ENCODE assay signal across 7 cellular contexts in the genomic region with DNA sequence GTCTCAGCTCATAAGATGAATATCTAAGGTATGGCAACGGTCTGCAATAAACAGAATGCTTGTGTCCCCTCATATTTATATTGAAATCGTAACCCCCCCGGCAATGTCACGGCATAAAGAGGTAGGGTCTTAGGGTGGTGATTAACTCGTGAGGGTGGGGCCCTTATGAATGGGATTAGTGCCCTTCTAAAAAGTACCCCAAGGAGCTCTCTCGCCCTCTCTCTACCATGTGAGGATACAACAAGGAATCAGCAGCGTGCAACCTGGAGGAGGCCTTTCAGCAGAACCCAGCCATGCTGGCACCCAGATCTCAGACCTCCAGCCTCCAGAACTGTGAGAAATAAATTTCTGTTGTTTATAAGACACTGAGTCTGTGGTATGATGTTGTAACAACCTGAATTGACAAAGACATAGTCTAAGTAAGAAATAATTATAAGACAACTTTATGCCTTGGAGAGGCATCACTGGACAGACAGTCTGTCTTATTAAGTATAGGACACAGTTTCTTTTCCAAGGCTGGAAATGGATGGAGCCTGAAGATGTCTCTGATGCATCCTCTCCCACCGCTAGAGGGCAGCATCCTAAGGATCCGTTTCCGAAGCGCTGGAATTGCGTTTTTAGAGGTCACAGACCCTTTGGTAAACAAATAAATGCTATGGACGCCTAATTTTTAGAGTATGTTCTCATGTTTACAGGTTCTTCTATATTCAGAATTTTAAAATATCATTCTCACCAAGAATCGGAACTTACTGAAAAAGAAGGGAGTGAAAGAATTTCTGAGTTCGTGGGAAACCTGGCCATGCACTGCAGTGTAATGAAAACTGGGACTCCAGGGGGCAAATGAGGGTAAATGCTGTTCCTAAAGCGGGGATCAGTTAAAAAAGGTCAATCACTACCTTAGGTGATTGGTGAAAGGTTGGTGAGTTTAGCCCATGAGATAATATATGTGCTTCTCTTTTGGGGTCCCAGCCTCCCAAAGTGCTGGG. TPM values are rescaled to one million over a fixed set of nuclear protein-coding genes. Genes with fewer than 3 reads are reported as not detected.
DNase-seq lines count a peak whose midpoint lies in the region; ATAC-seq and TF ChIP-seq lines count a peak whose summit lies in the region.

No MANE protein-coding gene starts in this region.

- H3K27ac Mint-ChIP-seq in WTC11 (no peak overlapping the region), neural crest cell (ENCODE audit: unreplicated experiment) (no peak overlapping the region)

- DNase-seq in G401 (ENCODE audit: low spot score) (peak; percentile 22), KBM-7 (peak; percentile 45), WTC11 (ENCODE audit: low spot score) (peak; percentile 73), epithelial cell of proximal tubule (ENCODE audit: low read depth) (no peak), neural crest cell (ENCODE audit: low read depth, low spot score) (peak; percentile 76), occipital lobe (lab: John Stamatoyannopoulos, UW) (no peak)

- peaks cover 5% of the 10 kb centered on the region; the same call in 1 of the 2 replicates for H3K36me3 Mint-ChIP-seq in WTC11
- no peaks in the 10 kb centered on the region for H3K36me3 Mint-ChIP-seq in neural crest cell (ENCODE audit: low read depth)

- in situ Hi-C loops in G401 (cut with HindIII; ENCODE audit: low sequenced_read_pairs): no loop called here
- in situ Hi-C loops in KBM-7 (cut with MboI; ENCODE audit: low pct_unique_long_range_greater_than_20kb, low sequenced_read_pairs): no loop called here

- peak; percentile 83 for TF ChIP-seq CTCF in WTC11 (IDR thresholded peaks at IDR 0.05)
- TF ChIP-seq CTCF in epithelial cell of proximal tubule (conservative IDR thresholded peaks at IDR 0.05; ENCODE audit: low read depth, low read length): peak; percentile 91
- TF ChIP-seq CTCF in neural crest cell (conservative IDR thresholded peaks at IDR 0.05): peak; percentile 85

- H3K27me3 Mint-ChIP-seq in WTC11 (ENCODE audit: low read depth): peaks cover 2% of the 10 kb centered on the region; the same call in 1 of the 2 replicates
- peaks cover 35% of the 10 kb centered on the region for H3K27me3 Mint-ChIP-seq in neural crest cell (ENCODE audit: low read depth)

- no peak overlapping the region for H3K4me3 ChIP-seq in epithelial cell of proximal tubule (ENCODE audit: low read depth, low read length)

- H3K9me3 Mint-ChIP-seq in WTC11 (peaks cover 9% of the 10 kb centered on the region), neural crest cell (peaks cover 3% of the 10 kb centered on the region)

- ATAC-seq in WTC11 (peak; percentile 38), HG03442 (IDR thresholded peaks at IDR 0.05; ENCODE audit: unreplicated experiment) (no peak)

- POLR2A ChIA-PET in WTC11 (lab: Charles Lee): no interaction called here

- CTCF ChIA-PET in WTC11 (lab: Charles Lee): interaction anchor here (0.8 to 7.1 kb wide), 10 partner anchors 10 to 452 kb away, joined by 3 to 43 read pairs (median 6); partner anchors contain the start of gene FBL

- H3K4me3 Mint-ChIP-seq in WTC11: no peak overlapping the region
- H3K4me3 Mint-ChIP-seq in neural crest cell: no peak overlapping the region

- peaks cover 34% of the 10 kb centered on the region for H3K4me1 Mint-ChIP-seq in WTC11
- H3K4me1 Mint-ChIP-seq in neural crest cell: no peaks in the 10 kb centered on the region

TF ChIP-seq in WTC11, 78 proteins besides CTCF, POLR2A, EP300 and RAD21 (continues in another document):
- TF ChIP-seq ZNF219 (CRISPR knock-in tag; IDR thresholded peaks at IDR 0.05; ENCODE audit: borderline replicate concordance) (no peak), AFF4 (CRISPR knock-in tag; IDR thresholded peaks at IDR 0.05; ENCODE audit: borderline replicate concordance) (no peak), KAT7 (CRISPR knock-in tag; IDR thresholded peaks at IDR 0.05; ENCODE audit: borderline replicate concordance) (no peak), ZNF416 (CRISPR knock-in tag; IDR thresholded peaks at IDR 0.05) (no peak), ERG (CRISPR knock-in tag; IDR thresholded peaks at IDR 0.05) (no peak)
- TF ChIP-seq, protein P1, sequence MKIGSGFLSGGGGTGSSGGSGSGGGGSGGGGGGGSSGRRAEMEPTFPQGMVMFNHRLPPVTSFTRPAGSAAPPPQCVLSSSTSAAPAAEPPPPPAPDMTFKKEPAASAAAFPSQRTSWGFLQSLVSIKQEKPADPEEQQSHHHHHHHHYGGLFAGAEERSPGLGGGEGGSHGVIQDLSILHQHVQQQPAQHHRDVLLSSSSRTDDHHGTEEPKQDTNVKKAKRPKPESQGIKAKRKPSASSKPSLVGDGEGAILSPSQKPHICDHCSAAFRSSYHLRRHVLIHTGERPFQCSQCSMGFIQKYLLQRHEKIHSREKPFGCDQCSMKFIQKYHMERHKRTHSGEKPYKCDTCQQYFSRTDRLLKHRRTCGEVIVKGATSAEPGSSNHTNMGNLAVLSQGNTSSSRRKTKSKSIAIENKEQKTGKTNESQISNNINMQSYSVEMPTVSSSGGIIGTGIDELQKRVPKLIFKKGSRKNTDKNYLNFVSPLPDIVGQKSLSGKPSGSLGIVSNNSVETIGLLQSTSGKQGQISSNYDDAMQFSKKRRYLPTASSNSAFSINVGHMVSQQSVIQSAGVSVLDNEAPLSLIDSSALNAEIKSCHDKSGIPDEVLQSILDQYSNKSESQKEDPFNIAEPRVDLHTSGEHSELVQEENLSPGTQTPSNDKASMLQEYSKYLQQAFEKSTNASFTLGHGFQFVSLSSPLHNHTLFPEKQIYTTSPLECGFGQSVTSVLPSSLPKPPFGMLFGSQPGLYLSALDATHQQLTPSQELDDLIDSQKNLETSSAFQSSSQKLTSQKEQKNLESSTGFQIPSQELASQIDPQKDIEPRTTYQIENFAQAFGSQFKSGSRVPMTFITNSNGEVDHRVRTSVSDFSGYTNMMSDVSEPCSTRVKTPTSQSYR (CRISPR knock-in tag; IDR thresholded peaks at IDR 0.05): no peak
- TF ChIP-seq, protein P2, sequence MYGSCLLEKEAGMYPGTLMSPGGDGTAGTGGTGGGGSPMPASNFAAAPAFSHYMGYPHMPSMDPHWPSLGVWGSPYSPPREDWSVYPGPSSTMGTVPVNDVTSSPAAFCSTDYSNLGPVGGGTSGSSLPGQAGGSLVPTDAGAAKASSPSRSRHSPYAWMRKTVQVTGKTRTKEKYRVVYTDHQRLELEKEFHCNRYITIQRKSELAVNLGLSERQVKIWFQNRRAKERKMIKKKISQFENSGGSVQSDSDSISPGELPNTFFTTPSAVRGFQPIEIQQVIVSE (CRISPR knock-in tag; IDR thresholded peaks at IDR 0.05; ENCODE audit: borderline replicate concordance): no peak
- TF ChIP-seq, protein P3, sequence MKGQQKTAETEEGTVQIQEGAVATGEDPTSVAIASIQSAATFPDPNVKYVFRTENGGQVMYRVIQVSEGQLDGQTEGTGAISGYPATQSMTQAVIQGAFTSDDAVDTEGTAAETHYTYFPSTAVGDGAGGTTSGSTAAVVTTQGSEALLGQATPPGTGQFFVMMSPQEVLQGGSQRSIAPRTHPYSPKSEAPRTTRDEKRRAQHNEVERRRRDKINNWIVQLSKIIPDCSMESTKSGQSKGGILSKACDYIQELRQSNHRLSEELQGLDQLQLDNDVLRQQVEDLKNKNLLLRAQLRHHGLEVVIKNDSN (CRISPR knock-in tag; IDR thresholded peaks at IDR 0.05): no peak

RNA-seq across cellular contexts. Expression of gene LEUTX, which starts 13.3 kb away (rescaled TPM):
- 0.74 TPM in 1 of 2 replicates, not detected in the other for total RNA-seq in G401 (2014; rRNA removed; shearing (Covaris generic))
- not detected in 3 replicates for total RNA-seq in WTC11 (2021)
- total RNA-seq in epithelial cell of proximal tubule: not detected in 2 replicates
- not detected in 2 replicates for total RNA-seq in neural crest cell
- not detected for total RNA-seq in occipital lobe

RNA-seq across cellular contexts. Expression of gene CLC, which starts 27.6 kb away (rescaled TPM):
- not detected in 2 replicates for total RNA-seq in G401 (2014; rRNA removed; shearing (Covaris generic))
- total RNA-seq in WTC11 (2021): not detected in 3 replicates
- total RNA-seq in epithelial cell of proximal tubule: not detected in 2 replicates
- not detected in 2 replicates for total RNA-seq in neural crest cell
- not detected for total RNA-seq in occipital lobe

Comparison
In these comparisons a context has a peak if more than half of its experiments do, and no peak if none do; other contexts are left out.
1. DNase-seq: peak in G401 (single experiment), KBM-7 (single experiment), WTC11 (single experiment) and neural crest cell (single experiment); none in epithelial cell of proximal tubule (single experiment) and occipital lobe (single experiment).
2. Peak in every context shown above with its lines, with median percentiles within 50 percentile points of each other: CTCF ChIP-seq.